15 cellular contexts compared by ENCODE assay signal in genomic region chr1:117117697-117118096, GRCh38. TPM values are rescaled to one million over a fixed set of nuclear protein-coding genes. Genes with fewer than 3 reads are reported as not detected.
DNase-seq lines count a peak whose midpoint lies in the region; ATAC-seq and TF ChIP-seq lines count a peak whose summit lies in the region.
"Had no signal": no experiment of that assay in that cellular context is flagged by ENCODE, and none has a peak within 500 bp of the region (broad histone marks: within the 10 kb centered on the region; RNA-seq: fewer than 3 reads in every experiment).

No MANE protein-coding gene starts in this region.

- H3K9me3 ChIP-seq in right cardiac atrium (ENCODE audit: control insufficient read depth, low read length) (no peaks in the 10 kb centered on the region), right lobe of liver (no peaks in the 10 kb centered on the region), HAP-1 (no peaks in the 10 kb centered on the region)
- H3K9me3 ChIP-seq: A549, Caco-2 had no signal

- no peak overlapping the region for H3K4me3 ChIP-seq in right cardiac atrium (ENCODE audit: low read length)
- H3K4me3 ChIP-seq in right lobe of liver: no peak overlapping the region
- no peak overlapping the region for H3K4me3 ChIP-seq in HAP-1
- H3K4me3 ChIP-seq: A549, GM23248 had no signal

- H3K4me1 Mint-ChIP-seq in progenitor cell of endocrine pancreas (ENCODE audit: low read depth): peaks cover 24% of the 10 kb centered on the region
- peaks cover 6% of the 10 kb centered on the region for H3K4me1 Mint-ChIP-seq in stimulated activated effector memory CD8-positive, alpha-beta T cell treated with anti-CD3 and anti-CD28 coated beads, Interleukin-12 subunit alpha, Interleukin-12 subunit beta, amount 100 ng/mL, for 72 hours

- peak overlapping the region; percentile 12 for H3K4me3 Mint-ChIP-seq in progenitor cell of endocrine pancreas (ENCODE audit: low read depth)
- H3K4me3 Mint-ChIP-seq in stimulated activated effector memory CD8-positive, alpha-beta T cell treated with anti-CD3 and anti-CD28 coated beads, Interleukin-12 subunit alpha, Interleukin-12 subunit beta, amount 100 ng/mL, for 72 hours: no peak overlapping the region
- H3K4me3 Mint-ChIP-seq: CD4-positive, alpha-beta T cell had no signal

- H3K27me3 Mint-ChIP-seq in progenitor cell of endocrine pancreas: no peaks in the 10 kb centered on the region

- ATAC-seq in right cardiac atrium (no peak), left ventricle myocardium superior (no peak), right lobe of liver (peak; percentile 2 to 47 (median 24)), foreskin keratinocyte (no peak)
- ATAC-seq in stimulated activated effector memory CD8-positive, alpha-beta T cell treated with anti-CD3 and anti-CD28 coated beads, Interleukin-12 subunit alpha, Interleukin-12 subunit beta, amount 100 ng/mL, for 72 hours: no peak
- ATAC-seq: A549 had no signal

- no peaks in the 10 kb centered on the region for H3K36me3 ChIP-seq in right lobe of liver
- peaks cover 6% of the 10 kb centered on the region for H3K36me3 ChIP-seq in HAP-1 (replicated peaks)

- peak overlapping the region; percentile 49 for H3K27ac Mint-ChIP-seq in progenitor cell of endocrine pancreas
- H3K27ac Mint-ChIP-seq in stimulated activated effector memory CD8-positive, alpha-beta T cell treated with anti-CD3 and anti-CD28 coated beads, Interleukin-12 subunit alpha, Interleukin-12 subunit beta, amount 100 ng/mL, for 72 hours: peak overlapping the region; percentile 15
- H3K27ac Mint-ChIP-seq: CD4-positive, alpha-beta T cell had no signal

- DNase-seq in right cardiac atrium: no peak
- no peak for DNase-seq in left ventricle myocardium superior
- peak in 1 of 3 donors; percentile 58 for DNase-seq in right lobe of liver
- DNase-seq in progenitor cell of endocrine pancreas (ENCODE audit: low spot score, unreplicated experiment): no peak
- DNase-seq in stimulated activated effector memory CD8-positive, alpha-beta T cell treated with anti-CD3 and anti-CD28 coated beads, Interleukin-12 subunit alpha, Interleukin-12 subunit beta, amount 100 ng/mL, for 72 hours (ENCODE audit: low spot score in 2 of 2): no peak
- DNase-seq in foreskin keratinocyte: no peak
- DNase-seq in LoVo (ENCODE audit: low spot score): no peak
- DNase-seq in HAP-1 (ENCODE audit: low spot score in 2 of 2): no peak
- DNase-seq: AML-193; Caco-2; CD4-positive, alpha-beta T cell; GM23248 had no signal

- intact Hi-C loops in right cardiac atrium (cut with DNase I): no loop called here
- intact Hi-C loops in left ventricle myocardium superior (cut with micrococcal nuclease): no loop called here
- intact Hi-C loops in right lobe of liver (cut with DNase I): no loop called here

- H3K27ac ChIP-seq in right cardiac atrium (ENCODE audit: low read length) (peak overlapping the region; percentile 23), right lobe of liver (peak overlapping the region in 1 of 3 donors; percentile 22), foreskin keratinocyte (no peak overlapping the region)
- H3K27ac ChIP-seq: 22Rv1, A549, C4-2B, GM23248 had no signal

- no peaks in the 10 kb centered on the region for H3K27me3 ChIP-seq in right cardiac atrium (ENCODE audit: control insufficient read depth, insufficient read depth)
- H3K27me3 ChIP-seq in right lobe of liver: no peaks in the 10 kb centered on the region
- no peaks in the 10 kb centered on the region for H3K27me3 ChIP-seq in foreskin keratinocyte
- no peaks in the 10 kb centered on the region for H3K27me3 ChIP-seq in HAP-1 (ENCODE audit: low read depth)

- 67% methylated on average over 2 of the region's 2 CpGs for WGBS in right cardiac atrium
- WGBS in right lobe of liver (ENCODE audit: insufficient coverage, low coverage, low lambda C conversion rate, missing lambda C conversion rate): 54% methylated on average over 2 of the region's 2 CpGs

- TF ChIP-seq POLR2A in right lobe of liver (IDR thresholded peaks at IDR 0.05): no peak

- H3K36me3 Mint-ChIP-seq in progenitor cell of endocrine pancreas (ENCODE audit: insufficient read depth): peaks cover 25% of the 10 kb centered on the region
- H3K36me3 Mint-ChIP-seq in stimulated activated effector memory CD8-positive, alpha-beta T cell treated with anti-CD3 and anti-CD28 coated beads, Interleukin-12 subunit alpha, Interleukin-12 subunit beta, amount 100 ng/mL, for 72 hours: no peaks in the 10 kb centered on the region

- H3K9me3 Mint-ChIP-seq in progenitor cell of endocrine pancreas (ENCODE audit: low read depth): no peaks in the 10 kb centered on the region
- no peaks in the 10 kb centered on the region for H3K9me3 Mint-ChIP-seq in stimulated activated effector memory CD8-positive, alpha-beta T cell treated with anti-CD3 and anti-CD28 coated beads, Interleukin-12 subunit alpha, Interleukin-12 subunit beta, amount 100 ng/mL, for 72 hours
- H3K9me3 Mint-ChIP-seq: CD4-positive, alpha-beta T cell had no signal

- in situ Hi-C loops in HAP-1 (cut with MboI; ENCODE audit: low sequenced_read_pairs): no loop called here

- H3K4me1 ChIP-seq in right cardiac atrium (ENCODE audit: control insufficient read depth, insufficient read depth, low read length) (no peaks in the 10 kb centered on the region), right lobe of liver (peaks cover 0 to 13% (median 7%) of the 10 kb centered on the region in 4 donors), foreskin keratinocyte (no peaks in the 10 kb centered on the region), HAP-1 (peaks cover 5% of the 10 kb centered on the region)

- TF ChIP-seq CTCF in right lobe of liver (IDR thresholded peaks at IDR 0.05) (no peak), progenitor cell of endocrine pancreas (IDR thresholded peaks at IDR 0.05; ENCODE audit: unreplicated experiment) (no peak), foreskin keratinocyte (conservative IDR thresholded peaks at IDR 0.05) (no peak)

RNA-seq across cellular contexts. Expression of gene TRIM45, which starts 3.9 kb away (rescaled TPM):
- total RNA-seq in right cardiac atrium (10 to 100 TPM in 3 of 4 donors, 1 to 10 TPM in 1; 8.9 to 21.9 (median 18.6) TPM), left ventricle myocardium superior (15.3 TPM), right lobe of liver (1 to 10 TPM in 1 of 6 experiments, under 1 TPM in 5; 0.31 to 1.8 (median 0.51) TPM), progenitor cell of endocrine pancreas (48.0 and 50.9 TPM in 2 replicates), foreskin keratinocyte (2.3 and 2.9 TPM in 2 replicates)
- polyA plus RNA-seq in right cardiac atrium (11.5 TPM), foreskin keratinocyte (1.7 TPM in 2 replicates)

RNA-seq across cellular contexts. Expression of gene TTF2, which starts 57.6 kb away (rescaled TPM):
- 10 to 100 TPM in 1 of 4 donors, 1 to 10 TPM in 3; 8.7 to 10.6 (median 9.2) TPM for total RNA-seq in right cardiac atrium
- 2.1 TPM for polyA plus RNA-seq in right cardiac atrium
- total RNA-seq in left ventricle myocardium superior: 6.7 TPM
- 1 to 10 TPM; 2.3 to 6.0 (median 4.3) TPM for total RNA-seq in right lobe of liver
- 57.0 and 58.4 TPM in 2 replicates for total RNA-seq in progenitor cell of endocrine pancreas
- total RNA-seq in foreskin keratinocyte: 36.4 and 46.3 TPM in 2 replicates
- 10.4 and 15.0 TPM in 2 replicates for polyA plus RNA-seq in foreskin keratinocyte

Comparison
In these comparisons a context has a peak if more than half of its experiments do, and no peak if none do; other contexts are left out.
1. ATAC-seq: peak in right lobe of liver (4 of 4); none in right cardiac atrium (0 of 2), left ventricle myocardium superior (single experiment), stimulated activated effector memory CD8-positive, alpha-beta T cell treated with anti-CD3 and anti-CD28 coated beads, Interleukin-12 subunit alpha, Interleukin-12 subunit beta, amount 100 ng/mL, for 72 hours (single experiment) and foreskin keratinocyte (single experiment).